In the genomic region with DNA sequence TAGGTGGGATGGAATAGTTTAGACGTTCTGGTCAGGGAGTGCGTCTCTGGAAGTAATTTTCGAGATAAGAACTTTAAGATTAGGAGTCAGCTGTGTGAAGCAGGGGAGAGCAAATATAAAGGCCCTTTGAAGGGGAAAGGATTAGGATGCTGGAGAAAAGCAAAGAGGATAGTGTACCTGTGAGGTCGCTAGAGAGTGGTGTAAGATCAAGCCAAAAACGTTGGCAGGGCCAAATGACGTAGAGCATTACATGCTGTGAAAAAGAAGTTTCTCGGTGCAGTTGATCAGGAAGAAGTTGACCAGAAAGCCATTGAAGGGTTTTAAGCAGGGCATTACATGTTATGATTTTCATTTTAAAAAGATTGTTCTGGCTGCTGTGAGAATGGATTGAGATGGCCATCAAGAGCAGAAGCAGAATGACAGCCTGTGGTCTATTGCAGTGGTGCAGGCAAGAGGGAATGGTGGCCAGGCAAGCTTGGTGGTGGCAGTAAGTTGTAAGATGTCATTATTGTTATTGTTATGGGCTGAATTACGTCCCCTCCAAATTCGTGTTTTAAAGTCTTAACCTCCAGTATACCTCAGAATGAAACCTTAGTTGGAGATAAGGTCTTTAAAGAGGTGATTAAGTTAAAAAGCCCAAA, we compare ENCODE assay signal across 2 cellular contexts.
TF ChIP-seq lines count a peak whose summit lies in the region.

No MANE protein-coding gene starts in this region.

TF ChIP-seq in GM23338, 12 proteins besides CTCF, POLR2A, EP300 and RAD21 (continued from another document):
- TF ChIP-seq, protein P1, sequence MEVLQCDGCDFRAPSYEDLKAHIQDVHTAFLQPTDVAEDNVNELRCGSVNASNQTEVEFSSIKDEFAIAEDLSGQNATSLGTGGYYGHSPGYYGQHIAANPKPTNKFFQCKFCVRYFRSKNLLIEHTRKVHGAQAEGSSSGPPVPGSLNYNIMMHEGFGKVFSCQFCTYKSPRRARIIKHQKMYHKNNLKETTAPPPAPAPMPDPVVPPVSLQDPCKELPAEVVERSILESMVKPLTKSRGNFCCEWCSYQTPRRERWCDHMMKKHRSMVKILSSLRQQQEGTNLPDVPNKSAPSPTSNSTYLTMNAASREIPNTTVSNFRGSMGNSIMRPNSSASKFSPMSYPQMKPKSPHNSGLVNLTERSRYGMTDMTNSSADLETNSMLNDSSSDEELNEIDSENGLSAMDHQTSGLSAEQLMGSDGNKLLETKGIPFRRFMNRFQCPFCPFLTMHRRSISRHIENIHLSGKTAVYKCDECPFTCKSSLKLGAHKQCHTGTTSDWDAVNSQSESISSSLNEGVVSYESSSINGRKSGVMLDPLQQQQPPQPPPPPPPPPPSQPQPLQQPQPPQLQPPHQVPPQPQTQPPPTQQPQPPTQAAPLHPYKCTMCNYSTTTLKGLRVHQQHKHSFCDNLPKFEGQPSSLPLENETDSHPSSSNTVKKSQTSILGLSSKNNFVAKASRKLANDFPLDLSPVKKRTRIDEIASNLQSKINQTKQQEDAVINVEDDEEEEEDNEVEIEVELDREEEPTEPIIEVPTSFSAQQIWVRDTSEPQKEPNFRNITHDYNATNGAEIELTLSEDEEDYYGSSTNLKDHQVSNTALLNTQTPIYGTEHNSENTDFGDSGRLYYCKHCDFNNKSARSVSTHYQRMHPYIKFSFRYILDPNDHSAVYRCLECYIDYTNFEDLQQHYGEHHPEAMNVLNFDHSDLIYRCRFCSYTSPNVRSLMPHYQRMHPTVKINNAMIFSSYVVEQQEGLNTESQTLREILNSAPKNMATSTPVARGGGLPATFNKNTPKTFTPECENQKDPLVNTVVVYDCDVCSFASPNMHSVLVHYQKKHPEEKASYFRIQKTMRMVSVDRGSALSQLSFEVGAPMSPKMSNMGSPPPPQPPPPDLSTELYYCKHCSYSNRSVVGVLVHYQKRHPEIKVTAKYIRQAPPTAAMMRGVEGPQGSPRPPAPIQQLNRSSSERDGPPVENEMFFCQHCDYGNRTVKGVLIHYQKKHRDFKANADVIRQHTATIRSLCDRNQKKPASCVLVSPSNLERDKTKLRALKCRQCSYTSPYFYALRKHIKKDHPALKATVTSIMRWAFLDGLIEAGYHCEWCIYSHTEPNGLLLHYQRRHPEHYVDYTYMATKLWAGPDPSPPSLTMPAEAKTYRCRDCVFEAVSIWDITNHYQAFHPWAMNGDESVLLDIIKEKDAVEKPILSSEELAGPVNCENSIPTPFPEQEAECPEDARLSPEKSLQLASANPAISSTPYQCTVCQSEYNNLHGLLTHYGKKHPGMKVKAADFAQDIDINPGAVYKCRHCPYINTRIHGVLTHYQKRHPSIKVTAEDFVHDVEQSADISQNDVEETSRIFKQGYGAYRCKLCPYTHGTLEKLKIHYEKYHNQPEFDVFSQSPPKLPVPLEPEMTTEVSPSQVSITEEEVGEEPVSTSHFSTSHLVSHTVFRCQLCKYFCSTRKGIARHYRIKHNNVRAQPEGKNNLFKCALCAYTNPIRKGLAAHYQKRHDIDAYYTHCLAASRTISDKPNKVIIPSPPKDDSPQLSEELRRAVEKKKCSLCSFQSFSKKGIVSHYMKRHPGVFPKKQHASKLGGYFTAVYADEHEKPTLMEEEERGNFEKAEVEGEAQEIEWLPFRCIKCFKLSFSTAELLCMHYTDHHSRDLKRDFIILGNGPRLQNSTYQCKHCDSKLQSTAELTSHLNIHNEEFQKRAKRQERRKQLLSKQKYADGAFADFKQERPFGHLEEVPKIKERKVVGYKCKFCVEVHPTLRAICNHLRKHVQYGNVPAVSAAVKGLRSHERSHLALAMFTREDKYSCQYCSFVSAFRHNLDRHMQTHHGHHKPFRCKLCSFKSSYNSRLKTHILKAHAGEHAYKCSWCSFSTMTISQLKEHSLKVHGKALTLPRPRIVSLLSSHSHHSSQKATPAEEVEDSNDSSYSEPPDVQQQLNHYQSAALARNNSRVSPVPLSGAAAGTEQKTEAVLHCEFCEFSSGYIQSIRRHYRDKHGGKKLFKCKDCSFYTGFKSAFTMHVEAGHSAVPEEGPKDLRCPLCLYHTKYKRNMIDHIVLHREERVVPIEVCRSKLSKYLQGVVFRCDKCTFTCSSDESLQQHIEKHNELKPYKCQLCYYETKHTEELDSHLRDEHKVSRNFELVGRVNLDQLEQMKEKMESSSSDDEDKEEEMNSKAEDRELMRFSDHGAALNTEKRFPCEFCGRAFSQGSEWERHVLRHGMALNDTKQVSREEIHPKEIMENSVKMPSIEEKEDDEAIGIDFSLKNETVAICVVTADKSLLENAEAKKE (CRISPR knock-in tag; IDR thresholded peaks at IDR 0.05), result no peak
- TF ChIP-seq EZH2phosphoT487 (IDR thresholded peaks at IDR 0.05; ENCODE audit: unreplicated experiment) (no peak), ZNF114 (CRISPR knock-in tag; IDR thresholded peaks at IDR 0.05) (no peak)

TF ChIP-seq in K562, 482 proteins besides CTCF, POLR2A, EP300 and RAD21 (continued from another document):
- TF ChIP-seq ARID1B (IDR thresholded peaks at IDR 0.05) (no peak; the same call in 1 of the 2 replicates), TBL1XR1 (IDR thresholded peaks at IDR 0.05; ENCODE audit: low read length in 2 of 2) (no peak), HIVEP1 (CRISPR knock-in tag; IDR thresholded peaks at IDR 0.05) (no peak), ZNF175 (CRISPR knock-in tag; IDR thresholded peaks at IDR 0.05; ENCODE audit: low read depth) (no peak), ZBTB1 (CRISPR knock-in tag; IDR thresholded peaks at IDR 0.05; ENCODE audit: borderline replicate concordance, low read depth) (no peak), DPF2 (IDR thresholded peaks at IDR 0.05) (0 out of 2 replicates have a peak, but pooled peaks have one; percentile 11), KLF10 (CRISPR knock-in tag; IDR thresholded peaks at IDR 0.05) (no peak), RBM34 (IDR thresholded peaks at IDR 0.05; ENCODE audit: borderline replicate concordance, insufficient read depth, low read length) (no peak), CHD2 (IDR thresholded peaks at IDR 0.05; ENCODE audit: low read depth, low read length) (no peak), CREM (IDR thresholded peaks at IDR 0.05; ENCODE audit: low read depth) (0 out of 2 replicates have a peak, but pooled peaks have one; percentile 42), TFAM (CRISPR knock-in tag; conservative IDR thresholded peaks at IDR 0.05) (no peak)
TF ChIP-seq in K562: peak in this region for 3.
